Comparison of ENCODE assay signal across 1 cellular context in genomic region chr22:37518509-37519267, GRCh38.
TF ChIP-seq lines count a peak whose summit lies in the region.

No MANE protein-coding gene starts in this region.

TF ChIP-seq in HepG2, 621 proteins besides CTCF, POLR2A, EP300 and RAD21 (continued from another document and continues in another):
- TF ChIP-seq MAZ (IDR thresholded peaks at IDR 0.05; ENCODE audit: borderline replicate concordance, low read depth, low read length) (no peak), MAZ (CRISPR knock-in tag; IDR thresholded peaks at IDR 0.05; ENCODE audit: low read depth) (peak; percentile 19; the same call in 1 of the 2 replicates), MED8 (CRISPR knock-in tag; IDR thresholded peaks at IDR 0.05; ENCODE audit: insufficient replicate concordance) (peak; percentile 84), HNF1B (CRISPR knock-in tag; IDR thresholded peaks at IDR 0.05) (peak; percentile 8; the same call in 1 of the 2 replicates), DMTF1 (CRISPR knock-in tag; IDR thresholded peaks at IDR 0.05) (no peak), ZBTB14 (CRISPR knock-in tag; IDR thresholded peaks at IDR 0.05) (peak; percentile 37; the same call in 1 of the 2 replicates), KLF6 (CRISPR knock-in tag; IDR thresholded peaks at IDR 0.05) (0 out of 2 replicates have a peak, but pooled peaks have one; percentile 27), ARID3A (IDR thresholded peaks at IDR 0.05; ENCODE audit: low read depth, low read length) (no peak), GATAD2A (CRISPR knock-in tag; IDR thresholded peaks at IDR 0.05) (peak; percentile 49; the same call in 1 of the 2 replicates), FOXK1 (CRISPR knock-in tag; IDR thresholded peaks at IDR 0.05; ENCODE audit: borderline replicate concordance, low read depth) (peak; percentile 26; the same call in 1 of the 2 replicates), SAFB2 (CRISPR knock-in tag; IDR thresholded peaks at IDR 0.05; ENCODE audit: borderline replicate concordance, low read depth) (peak; percentile 24; the same call in 1 of the 2 replicates), AKAP8 (CRISPR knock-in tag; IDR thresholded peaks at IDR 0.05) (peak; percentile 61; the same call in 1 of the 2 replicates), ZMYM3 (CRISPR knock-in tag; IDR thresholded peaks at IDR 0.05) (0 out of 2 replicates have a peak, but pooled peaks have one; percentile 11), BHLHE40 (IDR thresholded peaks at IDR 0.05; ENCODE audit: low read length) (no peak), SP4 (CRISPR knock-in tag; IDR thresholded peaks at IDR 0.05) (peak; percentile 56; the same call in 1 of the 2 replicates), ZBED4 (CRISPR knock-in tag; IDR thresholded peaks at IDR 0.05; ENCODE audit: borderline replicate concordance) (peak; percentile 33; the same call in 1 of the 2 replicates), ZNF337 (CRISPR knock-in tag; IDR thresholded peaks at IDR 0.05; ENCODE audit: borderline replicate concordance, low read depth) (no peak), ZNF121 (CRISPR knock-in tag; IDR thresholded peaks at IDR 0.05) (0 out of 2 replicates have a peak, but pooled peaks have one; percentile 6), ZBTB40 (IDR thresholded peaks at IDR 0.05) (no peak), ZBTB40 (CRISPR knock-in tag; IDR thresholded peaks at IDR 0.05) (peak; percentile 61; the same call in 1 of the 2 replicates), ZBTB7B (CRISPR knock-in tag; IDR thresholded peaks at IDR 0.05) (peak; percentile 11; the same call in 1 of the 2 replicates), ZBTB38 (CRISPR knock-in tag; IDR thresholded peaks at IDR 0.05) (peak; percentile 79), ZNF564 (CRISPR knock-in tag; IDR thresholded peaks at IDR 0.05) (peak; percentile 62; the same call in 1 of the 2 replicates), HIVEP1 (CRISPR knock-in tag; IDR thresholded peaks at IDR 0.05) (peak; percentile 72), ELF1 (CRISPR knock-in tag; IDR thresholded peaks at IDR 0.05) (peak; percentile 55; the same call in 1 of the 2 replicates), NBN (conservative IDR thresholded peaks at IDR 0.05) (no peak), ZNF12 (CRISPR knock-in tag; IDR thresholded peaks at IDR 0.05) (peak; percentile 94), MAX (IDR thresholded peaks at IDR 0.05) (0 out of 2 replicates have a peak, but pooled peaks have one; percentile 11), DZIP1 (CRISPR knock-in tag; IDR thresholded peaks at IDR 0.05) (peak; percentile 45; the same call in 1 of the 2 replicates), NFYC (CRISPR knock-in tag; IDR thresholded peaks at IDR 0.05) (no peak), TCF7 (IDR thresholded peaks at IDR 0.05; ENCODE audit: low read depth) (0 out of 2 replicates have a peak, but pooled peaks have one; percentile 14), EZH2 (conservative IDR thresholded peaks at IDR 0.05; ENCODE audit: low read depth, low read length) (no peak), ZNF543 (CRISPR knock-in tag; IDR thresholded peaks at IDR 0.05) (peak; percentile 86; the same call in 1 of the 2 replicates)
